8 cellular contexts compared by ENCODE assay signal in genomic region chr1:27491748-27492700, GRCh38.
DNase-seq lines count a peak whose midpoint lies in the region; ATAC-seq lines count a peak whose summit lies in the region.

No MANE protein-coding gene starts in this region.

- no peaks in the 10 kb centered on the region for H3K36me3 Mint-ChIP-seq in stimulated activated naive CD8-positive, alpha-beta T cell treated with anti-CD3 and anti-CD28 coated beads, Interleukin-15, Interleukin-2, amounts not matched to agents 100 ng/mL and 50 ng/mL, for 24 hours (ENCODE audit: low read depth)

- H3K27ac Mint-ChIP-seq in stimulated activated naive CD8-positive, alpha-beta T cell treated with anti-CD3 and anti-CD28 coated beads, Interleukin-15, Interleukin-2, amounts not matched to agents 100 ng/mL and 50 ng/mL, for 24 hours: peak overlapping the region; percentile 71
- H3K27ac Mint-ChIP-seq in stimulated activated naive CD8-positive, alpha-beta T cell treated with anti-CD3 and anti-CD28 coated beads, Interleukin-15, amount 100 ng/mL, for 72 hours: peak overlapping the region in 1 of 2 donors; percentile 59

- peaks cover 38% of the 10 kb centered on the region for H3K4me1 Mint-ChIP-seq in stimulated activated naive CD8-positive, alpha-beta T cell treated with anti-CD3 and anti-CD28 coated beads, Interleukin-15, Interleukin-2, amounts not matched to agents 100 ng/mL and 50 ng/mL, for 24 hours (ENCODE audit: low read depth)
- H3K4me1 Mint-ChIP-seq in stimulated activated naive CD8-positive, alpha-beta T cell treated with anti-CD3 and anti-CD28 coated beads, Interleukin-15, amount 100 ng/mL, for 72 hours: peaks cover 35% of the 10 kb centered on the region

- H3K9me3 ChIP-seq in mucosa of rectum (ENCODE audit: control insufficient read depth in 2 of 2, low read length in 2 of 2): no peaks in the 10 kb centered on the region

- peak overlapping the region; percentile 40 to 43 for H3K9ac ChIP-seq in mucosa of rectum (ENCODE audit: low read depth in 1 of 2, low read length in 2 of 2)

- no peak for ATAC-seq in stimulated activated naive CD8-positive, alpha-beta T cell treated with anti-CD3 and anti-CD28 coated beads, Interleukin-15, amount 100 ng/mL, for 72 hours

- no peak overlapping the region for H3K4me3 ChIP-seq in mucosa of rectum (ENCODE audit: low read length in 2 of 2)

- no peak for DNase-seq in stimulated activated naive CD8-positive, alpha-beta T cell treated with anti-CD3 and anti-CD28 coated beads, Interleukin-15, amount 100 ng/mL, for 72 hours
- DNase-seq in NCI-H2029 (lab: John Stamatoyannopoulos, UW) (no peak), NCI-H526 treated with DMSO at 0.1 percent for 48 hours (lab: John Stamatoyannopoulos, UW) (no peak), HUDEP-2 (lab: John Stamatoyannopoulos, UW; ENCODE audit: unreplicated experiment in 76 of 76) (no peak), AG20443 (ENCODE audit: low spot score) (no peak)

- peak overlapping the region; percentile 96 for H3K27ac ChIP-seq in cingulate gyrus (ENCODE audit: low read depth, low read length)
- peak overlapping the region; percentile 59 to 99 for H3K27ac ChIP-seq in mucosa of rectum (ENCODE audit: low read depth in 2 of 2, low read length in 2 of 2)

- no peaks in the 10 kb centered on the region for H3K9me3 Mint-ChIP-seq in stimulated activated naive CD8-positive, alpha-beta T cell treated with anti-CD3 and anti-CD28 coated beads, Interleukin-15, Interleukin-2, amounts not matched to agents 100 ng/mL and 50 ng/mL, for 24 hours
- H3K9me3 Mint-ChIP-seq in stimulated activated naive CD8-positive, alpha-beta T cell treated with anti-CD3 and anti-CD28 coated beads, Interleukin-15, amount 100 ng/mL, for 72 hours: no peaks in the 10 kb centered on the region

- no peaks in the 10 kb centered on the region for H3K27me3 ChIP-seq in mucosa of rectum (ENCODE audit: control insufficient read depth in 2 of 2, insufficient read depth in 2 of 2, low read length in 2 of 2)

- no peak overlapping the region for H3K4me3 Mint-ChIP-seq in stimulated activated naive CD8-positive, alpha-beta T cell treated with anti-CD3 and anti-CD28 coated beads, Interleukin-15, Interleukin-2, amounts not matched to agents 100 ng/mL and 50 ng/mL, for 24 hours
- peak overlapping the region in 1 of 2 donors; percentile 3 for H3K4me3 Mint-ChIP-seq in stimulated activated naive CD8-positive, alpha-beta T cell treated with anti-CD3 and anti-CD28 coated beads, Interleukin-15, amount 100 ng/mL, for 72 hours

- H3K36me3 ChIP-seq in mucosa of rectum (ENCODE audit: control insufficient read depth in 2 of 2, insufficient read depth in 2 of 2, low read length in 2 of 2): no peaks in the 10 kb centered on the region

- peaks cover 8 to 23% of the 10 kb centered on the region in 2 donors for H3K4me1 ChIP-seq in mucosa of rectum (ENCODE audit: control insufficient read depth in 2 of 2, insufficient read depth in 2 of 2, low read length in 2 of 2)

- H3K27me3 Mint-ChIP-seq in stimulated activated naive CD8-positive, alpha-beta T cell treated with anti-CD3 and anti-CD28 coated beads, Interleukin-15, Interleukin-2, amounts not matched to agents 100 ng/mL and 50 ng/mL, for 24 hours: no peaks in the 10 kb centered on the region
- no peaks in the 10 kb centered on the region for H3K27me3 Mint-ChIP-seq in stimulated activated naive CD8-positive, alpha-beta T cell treated with anti-CD3 and anti-CD28 coated beads, Interleukin-15, amount 100 ng/mL, for 72 hours
